ENCODE assay signal across 9 cellular contexts in genomic region chr19:10095622-10095947, GRCh38. TPM values are rescaled to one million over a fixed set of nuclear protein-coding genes. Genes with fewer than 3 reads are reported as not detected.
DNase-seq lines count a peak whose midpoint lies in the region; ATAC-seq and TF ChIP-seq lines count a peak whose summit lies in the region.
"Had no signal": no experiment of that assay in that cellular context is flagged by ENCODE, and none has a peak within 500 bp of the region (broad histone marks: within the 10 kb centered on the region; RNA-seq: fewer than 3 reads in every experiment).

No MANE protein-coding gene starts in this region.

- no peak overlapping the region for H4K5ac ChIP-seq in H9 (ENCODE audit: insufficient read length, low read depth, low read length)

- no peaks in the 10 kb centered on the region for H3K79me2 ChIP-seq in H9 (ENCODE audit: insufficient read depth, low read length)

- no peak for TF ChIP-seq CTCF in GM12865 (IDR thresholded peaks at IDR 0.05; ENCODE audit: insufficient read depth, low read depth, low read length, missing control alignments)
- TF ChIP-seq CTCF in fibroblast of villous mesenchyme (IDR thresholded peaks at IDR 0.05; ENCODE audit: insufficient read depth, low read depth, low read length): no peak
- TF ChIP-seq CTCF in spleen (IDR thresholded peaks at IDR 0.05 in 8 of 11, conservative IDR thresholded peaks at IDR 0.05 in 3 of 11): no peak
- no peak for TF ChIP-seq CTCF in H9 (conservative IDR thresholded peaks at IDR 0.05)

- H3K27ac Mint-ChIP-seq in H9: no peak overlapping the region

- peak overlapping the region in 7 of 8 donors; percentile 72 to 91 (median 84) for H3K27ac ChIP-seq in spleen
- H3K27ac ChIP-seq in H9 (ENCODE audit: insufficient read length, low read depth, low read length): no peak overlapping the region

- peaks cover 0 to 3% (median 0%) of the 10 kb centered on the region in 8 donors for H3K9me3 ChIP-seq in spleen
- H3K9me3 ChIP-seq in H9 (ENCODE audit: control insufficient read depth, low read depth, low read length): no peaks in the 10 kb centered on the region

- H3K4me3 ChIP-seq in GM12865 (ENCODE audit: low read depth, low read length) (peak overlapping the region; percentile 35), fibroblast of villous mesenchyme (ENCODE audit: low read depth, low read length) (peak overlapping the region; percentile 47), spleen (peak overlapping the region in 4 of 8 donors; percentile 47 to 75 (median 51))

- no peak overlapping the region for H3K4ac ChIP-seq in H9 (ENCODE audit: low read depth, low read length)

- TF ChIP-seq POLR2A in spleen (IDR thresholded peaks at IDR 0.05): no peak

- H3K4me2 ChIP-seq in H9 (ENCODE audit: insufficient read depth, insufficient read length, low read length): no peak overlapping the region

- no peaks in the 10 kb centered on the region for H3K27me3 ChIP-seq in spleen (replicated peaks in 1 of 7)
- peaks cover 3% of the 10 kb centered on the region for H3K27me3 ChIP-seq in H9 (ENCODE audit: insufficient read depth, low read length)

- no peaks in the 10 kb centered on the region for H4K20me1 ChIP-seq in H9 (ENCODE audit: control insufficient read depth, insufficient read depth, insufficient read length)

- peaks cover 0 to 34% (median 29%) of the 10 kb centered on the region in 6 donors for H3K36me3 ChIP-seq in spleen

- H2BK120ac ChIP-seq in H9 (ENCODE audit: low read depth, low read length, poor library complexity, severe bottlenecking): no peak overlapping the region

- H3K79me1 ChIP-seq in H9 (ENCODE audit: insufficient read depth, low read depth, low read length, poor library complexity, severe bottlenecking): no peaks in the 10 kb centered on the region

- H3K14ac ChIP-seq in H9 (ENCODE audit: insufficient read depth, low read length): no peak overlapping the region

- no peak overlapping the region for H4K8ac ChIP-seq in H9 (replicated peaks; ENCODE audit: insufficient read length, low read depth, low read length)

- no peak overlapping the region for H3K18ac ChIP-seq in H9 (ENCODE audit: insufficient read length, low read depth, low read length)

- no peak overlapping the region for H2BK15ac ChIP-seq in H9 (ENCODE audit: low read depth, low read length)

- no peak overlapping the region for H2BK12ac ChIP-seq in H9 (ENCODE audit: insufficient read length, low read depth, low read length)

- H3K4me1 ChIP-seq in spleen (peaks cover 6 to 67% (median 32%) of the 10 kb centered on the region in 6 donors), H9 (ENCODE audit: insufficient read depth, low read length) (no peaks in the 10 kb centered on the region)

- ATAC-seq in GM19023 (IDR thresholded peaks at IDR 0.05; ENCODE audit: unreplicated experiment): no peak

- peak overlapping the region in 1 of 2 experiments; percentile 57; a peak in 3 of 5 replicates for H3K4me3 Mint-ChIP-seq in H9

- peaks cover 3% of the 10 kb centered on the region for H3K23me2 ChIP-seq in H9 (ENCODE audit: insufficient read length, low read depth, low read length, poor library complexity, severe bottlenecking)

- H3K9ac ChIP-seq in H9 (ENCODE audit: extremely low read depth, insufficient read length, low read length): no peak overlapping the region

- peaks cover 3% of the 10 kb centered on the region in 2 experiments; a peak in 3 of 4 replicates for H3K4me1 Mint-ChIP-seq in H9

- H2AFZ ChIP-seq in H9 (ENCODE audit: low read length): no peak overlapping the region

- 55 to 70% (median 57%) methylated on average over 7 of the region's 7 CpGs for WGBS in spleen, 5 donors
- WGBS in H9 (ENCODE audit: extremely low coverage, insufficient read length, low lambda C conversion rate): no CpG with 5 or more reads among the region's 7 CpGs

- H3K56ac ChIP-seq in H9 (ENCODE audit: insufficient read length, low read depth, low read length): no peak overlapping the region

- intact Hi-C loops in spleen (cut with DNase I; ENCODE audit: low total_unique reads): no loop called here

- DNase-seq in GM12865 (ENCODE audit: low read depth): no peak
- DNase-seq in RKO (ENCODE audit: low spot score): peak; percentile 25
- DNase-seq in fibroblast of villous mesenchyme (ENCODE audit: low read depth): no peak
- DNase-seq in spleen: no peak
- DNase-seq in H9: no peak
- DNase-seq in CD1c-positive myeloid dendritic cell (ENCODE audit: extremely low spot score): no peak
- DNase-seq in mesenteric fat pad (ENCODE audit: low spot score): no peak

- H3K23ac ChIP-seq in H9 (ENCODE audit: insufficient read length, low read depth, low read length): no peak overlapping the region

- H4K91ac ChIP-seq in H9 (ENCODE audit: insufficient read length, low read depth, low read length): no peak overlapping the region

- H3K36me3 Mint-ChIP-seq in H9 (ENCODE audit: insufficient read depth in 1 of 3, low read depth in 3 of 3): peaks cover 1 to 16% (median 7%) of the 10 kb centered on the region in 3 experiments; a peak in 5 of 7 replicates

- peaks cover 58% of the 10 kb centered on the region for H3K27me3 Mint-ChIP-seq in H9 (ENCODE audit: low read depth)

- no peak overlapping the region for H3T11ph ChIP-seq in H9 (ENCODE audit: low read length)

- H2BK20ac ChIP-seq in H9 (ENCODE audit: low read depth, low read length, poor library complexity, severe bottlenecking): no peak overlapping the region

- H3K9me3 Mint-ChIP-seq in H9: peaks cover 0 to 3% of the 10 kb centered on the region in 2 experiments; a peak in 2 of 5 replicates

- H2BK5ac ChIP-seq in H9 (ENCODE audit: insufficient read length, low read length): no peak overlapping the region

- no peak overlapping the region for H2AK5ac ChIP-seq in H9 (ENCODE audit: insufficient read length, low read length)

RNA-seq across cellular contexts. Expression of gene ANGPTL6, which starts 6.9 kb away (rescaled TPM):
- total RNA-seq in fibroblast of villous mesenchyme: under 0.01 TPM in 1 of 2 replicates, not detected in the other
- 1 to 10 TPM; 1.4 to 4.8 (median 3.4) TPM for total RNA-seq in spleen
- 10 to 100 TPM; 10.6 to 18.4 (median 12.6) TPM for polyA plus RNA-seq in spleen
- 0.18 and 0.26 TPM in 2 replicates for total RNA-seq in H9 (2021)
- 0.42 TPM for total RNA-seq in mesenteric fat pad
- total RNA-seq: RPMI7951 had no signal

RNA-seq across cellular contexts. Expression of gene SHFL, which starts 9.5 kb away (rescaled TPM):
- total RNA-seq in fibroblast of villous mesenchyme (24.2 and 25.9 TPM in 2 replicates), spleen (10 to 100 TPM; 52.2 to 65.6 (median 57.8) TPM), H9 (2021) (20.0 and 21.1 TPM in 2 replicates), mesenteric fat pad (29.3 TPM)
- polyA plus RNA-seq in spleen: 10 to 100 TPM; 33.0 to 55.8 (median 42.6) TPM

RNA-seq across cellular contexts. Expression of gene PPAN, which starts 10.6 kb away (rescaled TPM):
- 23.8 and 28.1 TPM in 2 replicates for total RNA-seq in fibroblast of villous mesenchyme
- total RNA-seq in spleen: 10 to 100 TPM; 26.8 to 52.1 (median 40.9) TPM
- polyA plus RNA-seq in spleen: 10 to 100 TPM; 46.1 to 90.2 (median 60.3) TPM
- total RNA-seq in H9 (2021): 150 and 157 TPM in 2 replicates
- 52.1 TPM for total RNA-seq in mesenteric fat pad

RNA-seq across cellular contexts. Expression of gene P2RY11, which starts 15.9 kb away (rescaled TPM):
- 0.43 and 1.9 TPM in 2 replicates for total RNA-seq in fibroblast of villous mesenchyme
- total RNA-seq in spleen: 10 to 100 TPM; 10.9 to 24.2 (median 18.2) TPM
- 10 to 100 TPM in 2 of 3 donors, 1 to 10 TPM in 1; 7.9 to 18.2 (median 14.7) TPM for polyA plus RNA-seq in spleen
- 60.6 and 63.7 TPM in 2 replicates for total RNA-seq in H9 (2021)
- total RNA-seq in mesenteric fat pad: 17.7 TPM

RNA-seq across cellular contexts. Expression of gene EIF3G, which starts 24.1 kb away (rescaled TPM):
- total RNA-seq in fibroblast of villous mesenchyme: 244 and 264 TPM in 2 replicates
- total RNA-seq in spleen: 100 to 1,000 TPM; 165 to 209 (median 194) TPM
- 100 to 1,000 TPM; 200 to 262 (median 213) TPM for polyA plus RNA-seq in spleen
- 290 and 296 TPM in 2 replicates for total RNA-seq in H9 (2021)
- total RNA-seq in mesenteric fat pad: 189 TPM
